Comparison of ENCODE assay signal across 26 cellular contexts in genomic region chr2:70042246-70042645, GRCh38. TPM values are rescaled to one million over a fixed set of nuclear protein-coding genes. Genes with fewer than 3 reads are reported as not detected.
DNase-seq lines count a peak whose midpoint lies in the region; ATAC-seq, FAIRE-seq and TF ChIP-seq lines count a peak whose summit lies in the region.
"Had no signal": no experiment of that assay in that cellular context is flagged by ENCODE, and none has a peak within 500 bp of the region (broad histone marks: within the 10 kb centered on the region; RNA-seq: fewer than 3 reads in every experiment).

No MANE protein-coding gene starts in this region.

- no peaks in the 10 kb centered on the region for H3K9me3 Mint-ChIP-seq in effector memory CD8-positive, alpha-beta T cell
- H3K9me3 Mint-ChIP-seq: CD4-positive, alpha-beta T cell; nephron progenitor cell had no signal

- H3K4me3 Mint-ChIP-seq in effector memory CD8-positive, alpha-beta T cell, result peak overlapping the region; percentile 43 to 56
- H3K4me3 Mint-ChIP-seq: CD4-positive, alpha-beta T cell; nephron progenitor cell had no signal

- H3K4me2 ChIP-seq in HepG2 (ENCODE audit: low read depth, low read length), result no peak overlapping the region

- TF ChIP-seq RAD21 in liver (IDR thresholded peaks at IDR 0.05), result no peak
- no peak for TF ChIP-seq RAD21 in HepG2 (CRISPR knock-in tag; IDR thresholded peaks at IDR 0.05)

- BruUV-seq in HepG2 (replicated peaks; lab: Mats Ljungman, UMichigan), result no TSS peak

- H3K27me3 ChIP-seq in liver (ENCODE audit: control insufficient read depth in 4 of 4, insufficient read depth in 4 of 4, low read length in 3 of 4), result no peaks in the 10 kb centered on the region
- H3K27me3 ChIP-seq in HepG2 (ENCODE audit: control insufficient read depth in 1 of 2, insufficient read depth in 2 of 2, low read length in 2 of 2), result no peaks in the 10 kb centered on the region
- no peaks in the 10 kb centered on the region for H3K27me3 ChIP-seq in upper lobe of left lung
- H3K27me3 ChIP-seq: breast epithelium, gastrocnemius medialis, left lung, MG63, pancreas, right atrium auricular region, stomach, tibial artery had no signal

- DNase-seq in HepG2 (ENCODE audit: low spot score) (no peak), SK-N-MC (ENCODE audit: low read depth, low spot score) (no peak), upper lobe of left lung (no peak), NCI-H2227 (lab: John Stamatoyannopoulos, UW; ENCODE audit: unreplicated experiment) (no peak)
- DNase-seq in effector memory CD8-positive, alpha-beta T cell, result no peak
- DNase-seq: activated CD4-positive, alpha-beta T cell treated with anti-CD3 and anti-CD28 coated beads for 1 hour; amniotic stem cell; CD4-positive, alpha-beta T cell; gastrocnemius medialis; hypothalamus; left lung; MG63; midbrain; NCI-H2081 treated with DMSO at 0.1 percent for 48 hours; NCI-H446; nephron progenitor cell; OCI-M1; pancreas; stomach; tibial artery had no signal

- H3K27ac ChIP-seq in liver (ENCODE audit: low read depth in 1 of 2, low read length in 2 of 2) (peak overlapping the region; percentile 2 to 45), HepG2 (ENCODE audit: extremely low read length, insufficient read depth, low read length) (no peak overlapping the region), SK-N-MC (peak overlapping the region; percentile 37; the same call in 1 of the 2 replicates), upper lobe of left lung (peak overlapping the region; percentile 71 to 80 (median 77))
- H3K27ac ChIP-seq: breast epithelium, gastrocnemius medialis, tibial artery had no signal

- H3K27ac Mint-ChIP-seq in effector memory CD8-positive, alpha-beta T cell, result peak overlapping the region; percentile 91 to 93
- H3K27ac Mint-ChIP-seq: CD4-positive, alpha-beta T cell; nephron progenitor cell had no signal

- H3K4me1 ChIP-seq in liver (ENCODE audit: control insufficient read depth in 4 of 4, insufficient read depth in 4 of 4, low read length in 3 of 4) (no peaks in the 10 kb centered on the region), HepG2 (ENCODE audit: insufficient read depth, low read length) (peaks cover 9% of the 10 kb centered on the region), upper lobe of left lung (peaks cover 2 to 13% (median 9%) of the 10 kb centered on the region in 4 donors)
- H3K4me1 ChIP-seq: breast epithelium, pancreas, tibial artery had no signal

- H3K4me1 Mint-ChIP-seq in effector memory CD8-positive, alpha-beta T cell (ENCODE audit: low read depth in 2 of 2), result peaks cover 35 to 48% of the 10 kb centered on the region in 2 donors

- no peaks in the 10 kb centered on the region for H3K79me2 ChIP-seq in HepG2 (ENCODE audit: insufficient read depth, low read length)

- POLR2A ChIA-PET in HepG2 (lab: Yijun Ruan, JAX), result interaction anchor here (0.6 to 2.2 kb wide), 4 partner anchors 8 to 128 kb away, joined by 3 to 10 read pairs (median 6); partner anchors contain the start of gene MXD1

- no peaks in the 10 kb centered on the region for H4K20me1 ChIP-seq in HepG2 (ENCODE audit: insufficient read depth, low read length)

- H3K36me3 Mint-ChIP-seq in effector memory CD8-positive, alpha-beta T cell (ENCODE audit: insufficient read depth), result peaks cover 5% of the 10 kb centered on the region

- TF ChIP-seq EP300 in HepG2 (IDR thresholded peaks at IDR 0.05; ENCODE audit: low read depth in 2 of 2, low read length in 2 of 2), result no peak
- TF ChIP-seq EP300 in HepG2 (CRISPR knock-in tag; IDR thresholded peaks at IDR 0.05; ENCODE audit: borderline replicate concordance), result no peak
- TF ChIP-seq EP300 in upper lobe of left lung (IDR thresholded peaks at IDR 0.05), result no peak

- CTCF ChIA-PET in HepG2 (lab: Yijun Ruan, JAX; ENCODE audit: low intra/inter-chr PET ratio, low total read pairs), result no interaction called here

- intact Hi-C loops in HepG2 (cut with micrococcal nuclease; ENCODE audit: unreplicated experiment), result no loop called here

- H3K36me3 ChIP-seq in liver (ENCODE audit: control insufficient read depth in 4 of 4, insufficient read depth in 3 of 4, low read depth in 1 of 4, low read length in 3 of 4), result peaks cover 0 to 13% (median 5%) of the 10 kb centered on the region in 4 donors
- H3K36me3 ChIP-seq in HepG2 (replicated peaks in 1 of 2; ENCODE audit: control insufficient read depth in 1 of 2, insufficient read depth in 2 of 2, low read length in 2 of 2), result peaks cover 8 to 19% of the 10 kb centered on the region in 2 experiments
- H3K36me3 ChIP-seq in SK-N-MC (ENCODE audit: insufficient read depth, low read length), result peaks cover 11% of the 10 kb centered on the region
- peaks cover 0 to 27% (median 4%) of the 10 kb centered on the region in 4 donors for H3K36me3 ChIP-seq in upper lobe of left lung
- H3K36me3 ChIP-seq: breast epithelium, gastrocnemius medialis, right atrium auricular region had no signal

- TF ChIP-seq POLR2A in HepG2 (IDR thresholded peaks at IDR 0.05; ENCODE audit: insufficient read depth in 1 of 2, low read depth in 2 of 2, low read length in 2 of 2), result no peak
- TF ChIP-seq POLR2A in upper lobe of left lung (IDR thresholded peaks at IDR 0.05), result no peak
- TF ChIP-seq POLR2A in GM18505 (IDR thresholded peaks at IDR 0.05; ENCODE audit: borderline replicate concordance, extremely low read depth, insufficient read depth, insufficient read length), result no peak

- 95% methylated on average over 2 of the region's 2 CpGs for WGBS in liver
- WGBS in HepG2 (ENCODE audit: low lambda C conversion rate), result 100% methylated on average over 2 of the region's 2 CpGs
- WGBS in upper lobe of left lung, 2 donors, result 98% methylated on average over 2 of the region's 2 CpGs

- ATAC-seq in HepG2 (no peak; the same call in 2 of the 3 replicates), upper lobe of left lung (ENCODE audit: low FRiP score in 2 of 2) (no peak), GM18505 (IDR thresholded peaks at IDR 0.05; ENCODE audit: unreplicated experiment) (no peak)
- ATAC-seq in effector memory CD8-positive, alpha-beta T cell (replicated peaks), result no peak
- ATAC-seq: gastrocnemius medialis, left lung had no signal

- H2AFZ ChIP-seq in HepG2 (ENCODE audit: low read length), result no peak overlapping the region

- in situ Hi-C loops in HepG2 (cut with HindIII; ENCODE audit: extremely low pct_ligation_motif_present, low pct_unique_long_range_greater_than_20kb), result no loop called here

- no peak for FAIRE-seq in HepG2 (lab: Jason Lieb, UNC)
- FAIRE-seq: colon, K562, pancreas had no signal

- TF ChIP-seq CTCF in liver (IDR thresholded peaks at IDR 0.05; ENCODE audit: low read depth, low read length, missing input control) (no peak), HepG2 (CRISPR knock-in tag; IDR thresholded peaks at IDR 0.05) (no peak), upper lobe of left lung (IDR thresholded peaks at IDR 0.05) (no peak)

- no peaks in the 10 kb centered on the region for H3K9me3 ChIP-seq in liver (ENCODE audit: control insufficient read depth in 4 of 4, low read length in 3 of 4)
- no peaks in the 10 kb centered on the region for H3K9me3 ChIP-seq in HepG2 (ENCODE audit: low read length)
- no peaks in the 10 kb centered on the region for H3K9me3 ChIP-seq in SK-N-MC (ENCODE audit: low read depth, low read length)
- no peaks in the 10 kb centered on the region for H3K9me3 ChIP-seq in upper lobe of left lung
- H3K9me3 ChIP-seq: breast epithelium, gastrocnemius medialis, left lung, MG63, pancreas, right atrium auricular region, stomach, tibial artery had no signal

- no peaks in the 10 kb centered on the region for H3K27me3 Mint-ChIP-seq in effector memory CD8-positive, alpha-beta T cell
- H3K27me3 Mint-ChIP-seq: CD4-positive, alpha-beta T cell had no signal

- H3K9ac ChIP-seq in liver (ENCODE audit: low read depth in 1 of 2, low read length in 2 of 2) (no peak overlapping the region), HepG2 (ENCODE audit: insufficient read depth, low read depth, low read length) (no peak overlapping the region), SK-N-MC (ENCODE audit: insufficient read length) (no peak overlapping the region)

- H3K4me3 ChIP-seq in liver (ENCODE audit: low read depth in 1 of 3, low read length in 3 of 3) (no peak overlapping the region), HepG2 (replicated peaks in 1 of 3; ENCODE audit: insufficient read depth in 1 of 3, low read depth in 2 of 3, low read length in 3 of 3) (no peak overlapping the region), SK-N-MC (no peak overlapping the region), upper lobe of left lung (no peak overlapping the region)
- H3K4me3 ChIP-seq: breast epithelium, gastrocnemius medialis, K562, left lung, MG63, pancreas, right atrium auricular region, stomach, tibial artery had no signal

TF ChIP-seq in HepG2, 621 proteins besides CTCF, POLR2A, EP300 and RAD21 (continues in another document):
- TF ChIP-seq TEAD3 (CRISPR knock-in tag; optimal IDR thresholded peaks at IDR 0.05; ENCODE audit: borderline replicate concordance), result no peak

RNA-seq across cellular contexts. Expression of gene PCBP1, which starts 45.0 kb away (rescaled TPM):
- total RNA-seq in liver (10 to 100 TPM; 64.0 to 87.9 TPM), HepG2 (2016; rRNA removed; fragmentation: Illumina TruSeq; extraction: Trizol) (32.0 and 104 TPM in 2 replicates), upper lobe of left lung (100 to 1,000 TPM; 126 to 384 (median 236) TPM)
- polyA plus RNA-seq in liver (100 to 1,000 TPM in 1 of 2 donors, 10 to 100 TPM in 1; 88.0 to 202 TPM), HepG2 (2011; rRNA removed) (137 and 144 TPM in 2 replicates)
- total RNA-seq in HepG2 (2016; cell fraction: cytosol; rRNA removed; fragmentation: Illumina TruSeq; extraction: Trizol; ENCODE audit: low read depth), result 39.6 and 40.9 TPM in 2 replicates
- total RNA-seq in HepG2 (2016; cell fraction: insoluble cytoplasmic fraction; rRNA removed; fragmentation: Illumina TruSeq; extraction: Trizol), result 30.2 and 107 TPM in 2 replicates
- total RNA-seq in HepG2 (2016; cell fraction: membrane; rRNA removed; fragmentation: Illumina TruSeq; extraction: Trizol), result 84.5 and 86.5 TPM in 2 replicates
- total RNA-seq in HepG2 (2016; cell fraction: nucleus; rRNA removed; fragmentation: Illumina TruSeq; extraction: Trizol), result 54.5 and 55.6 TPM in 2 replicates
- polyA plus RNA-seq in HepG2 (2011; cell fraction: cytosol; rRNA removed), result 140 and 145 TPM in 2 replicates
- 80.5 and 83.2 TPM in 2 replicates for polyA plus RNA-seq in HepG2 (2011; cell fraction: nucleus; rRNA removed)
- polyA plus RNA-seq in HepG2 (2012), result 391 and 423 TPM in 2 replicates
- 248 and 249 TPM in 2 replicates for polyA plus RNA-seq in HepG2 (2016; cell fraction: cytosol; fragmentation: Illumina TruSeq; extraction: Trizol; ENCODE audit: low read depth)
- polyA plus RNA-seq in HepG2 (2016; cell fraction: insoluble cytoplasmic fraction; fragmentation: Illumina TruSeq; extraction: Trizol; ENCODE audit: low read depth), result 461 and 517 TPM in 2 replicates
- polyA plus RNA-seq in HepG2 (2016; cell fraction: membrane; fragmentation: Illumina TruSeq; extraction: Trizol; ENCODE audit: low read depth), result 274 and 290 TPM in 2 replicates
- 271 and 294 TPM in 2 replicates for polyA plus RNA-seq in HepG2 (2016; cell fraction: nucleus; fragmentation: Illumina TruSeq; extraction: Trizol; ENCODE audit: insufficient read depth, low read depth)
- polyA minus RNA-seq in HepG2 (2011; rRNA and poly(A)+ RNA removed; ENCODE audit: low replicate concordance), result 74.9 and 159 TPM in 2 replicates
- polyA minus RNA-seq in HepG2 (2011; cell fraction: cytosol; rRNA and poly(A)+ RNA removed), result 114 and 126 TPM in 2 replicates
- polyA minus RNA-seq in HepG2 (2011; cell fraction: nucleus; rRNA and poly(A)+ RNA removed), result 41.5 and 41.8 TPM in 2 replicates
